Comparison of ENCODE assay signal across 9 cellular contexts in genomic region chr13:79741006-79741405, GRCh38.
DNase-seq lines count a peak whose midpoint lies in the region; ATAC-seq and TF ChIP-seq lines count a peak whose summit lies in the region.
"Had no signal": no experiment of that assay in that cellular context is flagged by ENCODE, and none has a peak within 500 bp of the region (broad histone marks: within the 10 kb centered on the region; RNA-seq: fewer than 3 reads in every experiment).

No MANE protein-coding gene starts in this region.

- H3K4me3 ChIP-seq in adrenal gland = peak overlapping the region in 1 of 4 donors; percentile 31
- H3K4me3 ChIP-seq in cardiac muscle cell = no peak overlapping the region
- H3K4me3 ChIP-seq in neural progenitor cell = no peak overlapping the region
- H3K4me3 ChIP-seq in H7 (ENCODE audit: insufficient read depth, low read depth, low read length) = no peak overlapping the region

- peak overlapping the region; percentile 1 for H3K4me3 Mint-ChIP-seq in neural progenitor cell
- H3K4me3 Mint-ChIP-seq in immature natural killer cell = no peak overlapping the region

- H3K9me3 Mint-ChIP-seq in neural progenitor cell = peaks cover 13% of the 10 kb centered on the region
- H3K9me3 Mint-ChIP-seq in immature natural killer cell = peaks cover 0 to 8% (median 0%) of the 10 kb centered on the region in 6 donors

- no peaks in the 10 kb centered on the region for H3K9me3 ChIP-seq in adrenal gland (replicated peaks in 1 of 3)
- no peaks in the 10 kb centered on the region for H3K9me3 ChIP-seq in cardiac muscle cell (ENCODE audit: low read depth)
- H3K9me3 ChIP-seq in neural progenitor cell (ENCODE audit: low read depth) = no peaks in the 10 kb centered on the region

- TF ChIP-seq CTCF in adrenal gland (IDR thresholded peaks at IDR 0.05) (no peak), cardiac muscle cell (IDR thresholded peaks at IDR 0.05; ENCODE audit: low read depth, low read length) (no peak), neural progenitor cell (IDR thresholded peaks at IDR 0.05) (no peak)

- DNase-seq in AG20443 (ENCODE audit: low spot score) (peak; percentile 29), adrenal gland (peak; percentile 45 to 77 (median 68)), cardiac muscle cell (ENCODE audit: low read depth in 1 of 2, low spot score in 1 of 2) (peak; percentile 55 to 78), neural progenitor cell (ENCODE audit: low spot score) (no peak), immature natural killer cell (no peak), H7 (no peak)
- DNase-seq: NCI-H2171 treated with DMSO at 0.1 percent for 48 hours had no signal

- ATAC-seq in HG03521 (IDR thresholded peaks at IDR 0.05; ENCODE audit: unreplicated experiment) (no peak), GM21825 (IDR thresholded peaks at IDR 0.05; ENCODE audit: unreplicated experiment) (no peak)

- intact Hi-C loops in adrenal gland (cut with DNase I) = no loop called here

- H3K27ac ChIP-seq in adrenal gland = peak overlapping the region in 3 of 5 donors; percentile 31 to 35 (median 33)
- peak overlapping the region; percentile 89 for H3K27ac ChIP-seq in cardiac muscle cell
- no peak overlapping the region for H3K27ac ChIP-seq in neural progenitor cell

- TF ChIP-seq POLR2A in adrenal gland (IDR thresholded peaks at IDR 0.05) = no peak

- WGBS in adrenal gland, 4 donors = 10 to 30% (median 18%) methylated on average over 5 of the region's 5 CpGs

- H3K4me1 Mint-ChIP-seq in neural progenitor cell (peaks cover 23% of the 10 kb centered on the region), immature natural killer cell (no peaks in the 10 kb centered on the region)

- H3K9ac ChIP-seq in neural progenitor cell = no peak overlapping the region

- H3K79me2 ChIP-seq in neural progenitor cell (ENCODE audit: low read depth) = no peaks in the 10 kb centered on the region

- no peak overlapping the region for H3K4me2 ChIP-seq in neural progenitor cell

- no peaks in the 10 kb centered on the region for H3F3A ChIP-seq in neural progenitor cell (ENCODE audit: low read depth)

- H3K27me3 Mint-ChIP-seq in neural progenitor cell (ENCODE audit: insufficient read depth, low read depth) (peaks cover 9% of the 10 kb centered on the region), immature natural killer cell (ENCODE audit: low read depth in 3 of 3) (peaks cover 0 to 3% (median under 1%) of the 10 kb centered on the region in 3 donors)

- H3K27me3 ChIP-seq in adrenal gland = no peaks in the 10 kb centered on the region
- no peaks in the 10 kb centered on the region for H3K27me3 ChIP-seq in cardiac muscle cell
- H3K27me3 ChIP-seq in neural progenitor cell = no peaks in the 10 kb centered on the region
- H3K27me3 ChIP-seq in H7 (ENCODE audit: control insufficient read depth, insufficient read depth, low read length) = no peaks in the 10 kb centered on the region

- no peaks in the 10 kb centered on the region for H3K36me3 ChIP-seq in adrenal gland (replicated peaks in 1 of 2)
- H3K36me3 ChIP-seq in cardiac muscle cell = no peaks in the 10 kb centered on the region
- no peaks in the 10 kb centered on the region for H3K36me3 ChIP-seq in neural progenitor cell
- no peaks in the 10 kb centered on the region for H3K36me3 ChIP-seq in H7 (replicated peaks; ENCODE audit: control insufficient read depth, insufficient read depth, low read length)

- no peaks in the 10 kb centered on the region for H3K36me3 Mint-ChIP-seq in neural progenitor cell
- H3K36me3 Mint-ChIP-seq in immature natural killer cell = no peaks in the 10 kb centered on the region

- no peak overlapping the region for H3K27ac Mint-ChIP-seq in neural progenitor cell
- no peak overlapping the region for H3K27ac Mint-ChIP-seq in immature natural killer cell

- H2AFZ ChIP-seq in neural progenitor cell (replicated peaks) = no peak overlapping the region

- peaks cover 7 to 14% of the 10 kb centered on the region in 2 donors for H3K4me1 ChIP-seq in adrenal gland (replicated peaks in 1 of 2)
- peaks cover 51% of the 10 kb centered on the region for H3K4me1 ChIP-seq in cardiac muscle cell (ENCODE audit: low read depth)
- no peaks in the 10 kb centered on the region for H3K4me1 ChIP-seq in neural progenitor cell

- H4K20me1 ChIP-seq in neural progenitor cell (ENCODE audit: low read depth) = no peaks in the 10 kb centered on the region

Comparison
In these comparisons a context has a peak if more than half of its experiments do, and no peak if none do; other contexts are left out.
1. DNase-seq: peak in AG20443 (single experiment), adrenal gland (7 of 7) and cardiac muscle cell (2 of 2); none in neural progenitor cell (single experiment), immature natural killer cell (0 of 3) and H7 (single experiment).